ENCODE assay signal across 1 cellular context in genomic region chr2:200525882-200526651, GRCh38.
TF ChIP-seq lines count a peak whose summit lies in the region.

Gene SGO2, plus strand, starts transcription at chr2:200526207. Its CDS starts 6,769 bp downstream, at chr2:200532976.

TF ChIP-seq in HepG2, 621 proteins besides CTCF, POLR2A, EP300 and RAD21 (continued from another document):
- TF ChIP-seq, protein P1, sequence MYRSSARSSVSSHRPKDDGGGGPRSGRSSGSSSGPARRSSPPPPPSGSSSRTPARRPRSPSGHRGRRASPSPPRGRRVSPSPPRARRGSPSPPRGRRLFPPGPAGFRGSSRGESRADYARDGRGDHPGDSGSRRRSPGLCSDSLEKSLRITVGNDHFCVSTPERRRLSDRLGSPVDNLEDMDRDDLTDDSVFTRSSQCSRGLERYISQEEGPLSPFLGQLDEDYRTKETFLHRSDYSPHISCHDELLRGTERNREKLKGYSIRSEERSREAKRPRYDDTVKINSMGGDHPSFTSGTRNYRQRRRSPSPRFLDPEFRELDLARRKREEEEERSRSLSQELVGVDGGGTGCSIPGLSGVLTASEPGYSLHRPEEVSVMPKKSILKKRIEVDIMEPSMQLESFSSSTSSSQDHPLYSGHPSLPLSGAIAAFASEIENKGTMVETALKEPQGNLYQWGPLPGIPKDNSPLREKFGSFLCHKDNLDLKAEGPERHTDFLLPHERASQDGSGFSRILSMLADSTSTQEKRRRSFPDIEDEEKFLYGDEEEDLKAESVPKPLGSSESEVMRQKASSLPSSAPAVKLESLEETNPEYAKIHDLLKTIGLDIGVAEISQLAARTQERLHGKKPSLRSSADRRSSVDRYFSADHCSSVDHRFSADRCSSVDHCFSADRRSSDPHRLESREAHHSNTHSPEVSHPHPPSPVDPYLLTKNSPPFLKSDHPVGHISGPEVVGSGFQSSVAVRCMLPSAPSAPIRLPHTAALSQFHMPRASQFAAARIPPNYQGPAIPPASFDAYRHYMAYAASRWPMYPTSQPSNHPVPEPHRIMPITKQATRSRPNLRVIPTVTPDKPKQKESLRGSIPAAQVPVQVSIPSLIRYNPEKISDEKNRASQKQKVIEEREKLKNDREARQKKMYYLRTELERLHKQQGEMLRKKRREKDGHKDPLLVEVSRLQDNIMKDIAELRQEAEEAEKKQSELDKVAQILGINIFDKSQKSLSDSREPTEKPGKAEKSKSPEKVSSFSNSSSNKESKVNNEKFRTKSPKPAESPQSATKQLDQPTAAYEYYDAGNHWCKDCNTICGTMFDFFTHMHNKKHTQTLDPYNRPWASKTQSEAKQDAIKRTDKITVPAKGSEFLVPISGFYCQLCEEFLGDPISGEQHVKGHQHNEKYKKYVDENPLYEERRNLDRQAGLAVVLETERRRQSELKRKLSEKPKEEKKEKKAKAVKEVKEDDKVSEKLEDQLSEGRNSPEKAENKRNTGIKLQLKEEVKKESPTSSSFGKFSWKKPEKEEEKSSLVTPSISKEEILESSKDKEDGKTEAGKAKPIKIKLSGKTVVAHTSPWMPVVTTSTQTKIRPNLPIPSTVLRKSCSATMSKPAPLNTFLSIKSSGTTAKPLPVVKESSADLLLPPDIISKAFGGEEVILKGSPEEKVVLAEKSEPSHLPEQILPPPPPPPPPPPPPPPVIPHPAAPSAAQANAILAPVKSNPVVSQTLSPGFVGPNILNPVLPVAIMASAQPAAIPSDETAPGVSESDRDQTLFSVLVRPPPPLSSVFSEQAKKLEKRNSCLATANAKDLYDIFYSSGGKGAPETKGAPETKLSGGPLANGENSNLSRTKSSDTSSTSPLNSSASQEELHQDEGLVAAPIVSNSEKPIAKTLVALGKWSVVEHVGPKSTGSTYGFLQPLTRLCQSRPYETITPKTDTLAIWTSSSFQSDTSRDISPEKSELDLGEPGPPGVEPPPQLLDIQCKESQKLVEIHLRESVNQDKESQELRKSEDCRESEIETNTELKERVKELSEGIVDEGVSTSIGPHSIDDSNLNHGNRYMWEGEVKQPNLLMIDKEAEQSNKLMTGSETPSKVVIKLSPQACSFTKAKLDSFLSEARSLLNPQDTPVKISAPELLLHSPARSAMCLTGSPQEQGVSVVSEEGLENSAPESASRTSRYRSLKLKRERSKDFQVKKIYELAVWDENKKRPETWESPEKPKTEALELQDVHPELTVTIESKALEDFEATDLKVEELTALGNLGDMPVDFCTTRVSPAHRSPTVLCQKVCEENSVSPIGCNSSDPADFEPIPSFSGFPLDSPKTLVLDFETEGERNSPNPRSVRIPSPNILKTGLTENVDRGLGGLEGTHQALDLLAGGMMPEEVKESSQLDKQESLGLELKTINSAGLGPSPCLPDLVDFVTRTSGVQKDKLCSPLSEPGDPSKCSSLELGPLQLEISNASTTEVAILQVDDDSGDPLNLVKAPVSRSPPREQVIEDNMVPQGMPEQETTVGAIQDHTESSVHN (CRISPR knock-in tag; IDR thresholded peaks at IDR 0.05): peak; percentile 94
- no peak; the same call in 1 of the 2 replicates for TF ChIP-seq NCOR1 (IDR thresholded peaks at IDR 0.05; ENCODE audit: borderline replicate concordance, low read length)
- peak; percentile 67; the same call in 1 of the 2 replicates for TF ChIP-seq GFI1 (CRISPR knock-in tag; IDR thresholded peaks at IDR 0.05; ENCODE audit: borderline replicate concordance)
- TF ChIP-seq, protein P2, sequence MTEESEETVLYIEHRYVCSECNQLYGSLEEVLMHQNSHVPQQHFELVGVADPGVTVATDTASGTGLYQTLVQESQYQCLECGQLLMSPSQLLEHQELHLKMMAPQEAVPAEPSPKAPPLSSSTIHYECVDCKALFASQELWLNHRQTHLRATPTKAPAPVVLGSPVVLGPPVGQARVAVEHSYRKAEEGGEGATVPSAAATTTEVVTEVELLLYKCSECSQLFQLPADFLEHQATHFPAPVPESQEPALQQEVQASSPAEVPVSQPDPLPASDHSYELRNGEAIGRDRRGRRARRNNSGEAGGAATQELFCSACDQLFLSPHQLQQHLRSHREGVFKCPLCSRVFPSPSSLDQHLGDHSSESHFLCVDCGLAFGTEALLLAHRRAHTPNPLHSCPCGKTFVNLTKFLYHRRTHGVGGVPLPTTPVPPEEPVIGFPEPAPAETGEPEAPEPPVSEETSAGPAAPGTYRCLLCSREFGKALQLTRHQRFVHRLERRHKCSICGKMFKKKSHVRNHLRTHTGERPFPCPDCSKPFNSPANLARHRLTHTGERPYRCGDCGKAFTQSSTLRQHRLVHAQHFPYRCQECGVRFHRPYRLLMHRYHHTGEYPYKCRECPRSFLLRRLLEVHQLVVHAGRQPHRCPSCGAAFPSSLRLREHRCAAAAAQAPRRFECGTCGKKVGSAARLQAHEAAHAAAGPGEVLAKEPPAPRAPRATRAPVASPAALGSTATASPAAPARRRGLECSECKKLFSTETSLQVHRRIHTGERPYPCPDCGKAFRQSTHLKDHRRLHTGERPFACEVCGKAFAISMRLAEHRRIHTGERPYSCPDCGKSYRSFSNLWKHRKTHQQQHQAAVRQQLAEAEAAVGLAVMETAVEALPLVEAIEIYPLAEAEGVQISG (CRISPR knock-in tag; IDR thresholded peaks at IDR 0.05): peak; percentile 95
- TF ChIP-seq, protein P3, sequence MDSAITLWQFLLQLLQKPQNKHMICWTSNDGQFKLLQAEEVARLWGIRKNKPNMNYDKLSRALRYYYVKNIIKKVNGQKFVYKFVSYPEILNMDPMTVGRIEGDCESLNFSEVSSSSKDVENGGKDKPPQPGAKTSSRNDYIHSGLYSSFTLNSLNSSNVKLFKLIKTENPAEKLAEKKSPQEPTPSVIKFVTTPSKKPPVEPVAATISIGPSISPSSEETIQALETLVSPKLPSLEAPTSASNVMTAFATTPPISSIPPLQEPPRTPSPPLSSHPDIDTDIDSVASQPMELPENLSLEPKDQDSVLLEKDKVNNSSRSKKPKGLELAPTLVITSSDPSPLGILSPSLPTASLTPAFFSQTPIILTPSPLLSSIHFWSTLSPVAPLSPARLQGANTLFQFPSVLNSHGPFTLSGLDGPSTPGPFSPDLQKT (CRISPR knock-in tag; IDR thresholded peaks at IDR 0.05; ENCODE audit: borderline replicate concordance): no peak
- peak; percentile 87; the same call in 1 of the 2 replicates for TF ChIP-seq ZFP37 (CRISPR knock-in tag; IDR thresholded peaks at IDR 0.05; ENCODE audit: borderline replicate concordance)
- TF ChIP-seq ISL2 (CRISPR knock-in tag; IDR thresholded peaks at IDR 0.05): peak; percentile 53; the same call in 1 of the 2 replicates
- TF ChIP-seq ZNF598 (CRISPR knock-in tag; IDR thresholded peaks at IDR 0.05; ENCODE audit: borderline replicate concordance): peak; percentile 84
- TF ChIP-seq, protein P4, sequence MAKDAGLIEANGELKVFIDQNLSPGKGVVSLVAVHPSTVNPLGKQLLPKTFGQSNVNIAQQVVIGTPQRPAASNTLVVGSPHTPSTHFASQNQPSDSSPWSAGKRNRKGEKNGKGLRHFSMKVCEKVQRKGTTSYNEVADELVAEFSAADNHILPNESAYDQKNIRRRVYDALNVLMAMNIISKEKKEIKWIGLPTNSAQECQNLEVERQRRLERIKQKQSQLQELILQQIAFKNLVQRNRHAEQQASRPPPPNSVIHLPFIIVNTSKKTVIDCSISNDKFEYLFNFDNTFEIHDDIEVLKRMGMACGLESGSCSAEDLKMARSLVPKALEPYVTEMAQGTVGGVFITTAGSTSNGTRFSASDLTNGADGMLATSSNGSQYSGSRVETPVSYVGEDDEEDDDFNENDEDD (CRISPR knock-in tag; IDR thresholded peaks at IDR 0.05; ENCODE audit: borderline replicate concordance): peak; percentile 100
- TF ChIP-seq CHD4 (IDR thresholded peaks at IDR 0.05; ENCODE audit: borderline replicate concordance, low read length): no peak
- peak; percentile 100 for TF ChIP-seq HDAC1 (CRISPR knock-in tag; IDR thresholded peaks at IDR 0.05)
- TF ChIP-seq ZNF670 (CRISPR knock-in tag; IDR thresholded peaks at IDR 0.05; ENCODE audit: borderline replicate concordance): no peak
